Comparison of ENCODE assay signal across 9 cellular contexts in genomic region chr19:19420570-19421301, GRCh38.
A peak's percentile ranks its signal among the peaks of the same experiment; 100 is the strongest.
DNase-seq lines count a peak whose midpoint lies in the region; ATAC-seq lines count a peak whose summit lies in the region.
"Had no signal": no experiment of that assay in that cellular context is flagged by ENCODE, and none has a peak within 500 bp of the region (broad histone marks: within the 10 kb centered on the region; RNA-seq: fewer than 3 reads in every experiment).

No MANE protein-coding gene starts in this region.

- peaks cover 45% of the 10 kb centered on the region for H3K36me3 Mint-ChIP-seq in effector memory CD8-positive, alpha-beta T cell (ENCODE audit: insufficient read depth)
- peaks cover 32% of the 10 kb centered on the region for H3K36me3 Mint-ChIP-seq in stimulated activated effector memory CD8-positive, alpha-beta T cell treated with anti-CD3 and anti-CD28 coated beads, Interleukin-12 subunit alpha, Interleukin-12 subunit beta, amount 100 ng/mL, for 72 hours

- peak; percentile 98 for ATAC-seq in effector memory CD8-positive, alpha-beta T cell (replicated peaks)
- peak; percentile 100 for ATAC-seq in stimulated activated effector memory CD8-positive, alpha-beta T cell treated with anti-CD3 and anti-CD28 coated beads, Interleukin-12 subunit alpha, Interleukin-12 subunit beta, amount 100 ng/mL, for 72 hours
- ATAC-seq in HG03571 (IDR thresholded peaks at IDR 0.05; ENCODE audit: unreplicated experiment): no peak

- H3K4me1 Mint-ChIP-seq in effector memory CD8-positive, alpha-beta T cell (ENCODE audit: low read depth in 2 of 2): peaks cover 63 to 67% of the 10 kb centered on the region in 2 donors
- H3K4me1 Mint-ChIP-seq in stimulated activated effector memory CD8-positive, alpha-beta T cell treated with anti-CD3 and anti-CD28 coated beads, Interleukin-12 subunit alpha, Interleukin-12 subunit beta, amount 100 ng/mL, for 72 hours: peaks cover 72% of the 10 kb centered on the region

- H3K9me3 Mint-ChIP-seq in effector memory CD8-positive, alpha-beta T cell: peaks cover 0 to 2% of the 10 kb centered on the region in 2 donors
- H3K9me3 Mint-ChIP-seq in stimulated activated effector memory CD8-positive, alpha-beta T cell treated with anti-CD3 and anti-CD28 coated beads, Interleukin-12 subunit alpha, Interleukin-12 subunit beta, amount 100 ng/mL, for 72 hours: no peaks in the 10 kb centered on the region

- peak; percentile 31 for DNase-seq in activated T-cell treated with anti-CD3 and anti-CD28 coated beads for 48 hours (ENCODE audit: low read depth)
- DNase-seq in activated T-cell treated with anti-CD3 and anti-CD28 coated beads for 4 hours: no peak
- peak; percentile 6 for DNase-seq in NCI-H446 treated with DMSO at 0.1 percent for 48 hours (lab: John Stamatoyannopoulos, UW)
- peak; percentile 58 to 70 (median 63) for DNase-seq in effector memory CD8-positive, alpha-beta T cell
- peak; percentile 34 to 81 for DNase-seq in stimulated activated effector memory CD8-positive, alpha-beta T cell treated with anti-CD3 and anti-CD28 coated beads, Interleukin-12 subunit alpha, Interleukin-12 subunit beta, amount 100 ng/mL, for 72 hours (ENCODE audit: low spot score in 2 of 2)
- no peak for DNase-seq in NCI-H82 (lab: John Stamatoyannopoulos, UW)
- no peak for DNase-seq in LoVo (ENCODE audit: low spot score)
- DNase-seq: brain microvascular endothelial cell had no signal

- H3K27ac Mint-ChIP-seq in effector memory CD8-positive, alpha-beta T cell: peak overlapping the region; percentile 94 to 96
- H3K27ac Mint-ChIP-seq in stimulated activated effector memory CD8-positive, alpha-beta T cell treated with anti-CD3 and anti-CD28 coated beads, Interleukin-12 subunit alpha, Interleukin-12 subunit beta, amount 100 ng/mL, for 72 hours: peak overlapping the region; percentile 70

- peak overlapping the region; percentile 76 to 78 for H3K4me3 Mint-ChIP-seq in effector memory CD8-positive, alpha-beta T cell
- H3K4me3 Mint-ChIP-seq in stimulated activated effector memory CD8-positive, alpha-beta T cell treated with anti-CD3 and anti-CD28 coated beads, Interleukin-12 subunit alpha, Interleukin-12 subunit beta, amount 100 ng/mL, for 72 hours: peak overlapping the region; percentile 34

- H3K27me3 Mint-ChIP-seq in effector memory CD8-positive, alpha-beta T cell: no peaks in the 10 kb centered on the region

Comparison
In these comparisons a context has a peak if more than half of its experiments do, and no peak if none do; other contexts are left out.
1. DNase-seq: peak in activated T-cell treated with anti-CD3 and anti-CD28 coated beads for 48 hours (single experiment), NCI-H446 treated with DMSO at 0.1 percent for 48 hours (single experiment), effector memory CD8-positive, alpha-beta T cell (3 of 3) and stimulated activated effector memory CD8-positive, alpha-beta T cell treated with anti-CD3 and anti-CD28 coated beads, Interleukin-12 subunit alpha, Interleukin-12 subunit beta, amount 100 ng/mL, for 72 hours (2 of 2); none in activated T-cell treated with anti-CD3 and anti-CD28 coated beads for 4 hours (single experiment), NCI-H82 (single experiment) and LoVo (single experiment).